In the genomic region with DNA sequence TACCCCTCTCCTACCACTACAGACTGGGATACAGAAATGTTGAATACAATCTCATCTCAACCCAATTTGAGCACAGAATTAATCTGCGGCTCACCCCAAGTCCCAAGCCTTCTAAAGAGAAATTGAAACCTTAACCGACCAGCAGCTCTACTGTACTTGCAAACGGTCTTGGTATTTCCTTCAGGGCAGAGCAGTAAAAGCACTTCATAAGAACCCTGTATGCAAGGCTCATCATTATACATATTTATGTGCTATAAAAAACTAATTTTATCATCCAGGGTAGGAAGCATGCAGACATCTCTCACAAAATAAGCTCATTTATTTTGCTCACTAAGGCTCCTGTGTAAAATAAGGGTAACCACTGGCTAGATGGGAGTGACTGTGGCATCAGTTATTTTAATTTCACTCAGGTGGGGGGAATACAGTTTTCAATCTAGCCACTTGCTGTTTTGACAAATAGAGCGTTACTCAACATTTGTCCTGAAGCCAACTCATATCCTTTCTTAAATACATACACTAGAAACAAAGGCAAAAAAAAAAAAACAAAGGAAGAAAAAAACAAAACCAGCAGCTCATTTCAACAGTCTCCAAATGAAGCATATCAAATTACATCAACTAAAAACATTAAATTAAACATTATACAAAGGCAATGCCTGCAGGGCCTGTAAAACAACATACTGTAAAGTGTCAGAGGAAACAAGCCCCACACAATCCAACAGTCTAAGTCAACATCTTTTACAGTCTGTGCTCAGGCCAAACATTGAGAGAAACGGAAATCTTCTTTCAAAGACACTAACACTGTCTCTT, we compare ENCODE assay signal across 9 cellular contexts.
DNase-seq lines count a peak whose midpoint lies in the region; ATAC-seq and TF ChIP-seq lines count a peak whose summit lies in the region.
"Had no signal": no experiment of that assay in that cellular context is flagged by ENCODE, and none has a peak within 500 bp of the region (broad histone marks: within the 10 kb centered on the region; RNA-seq: fewer than 3 reads in every experiment).

No MANE protein-coding gene starts in this region.

- H3F3A ChIP-seq in PC-9 (ENCODE audit: insufficient read depth, low read depth) = peaks cover 32% of the 10 kb centered on the region

- no TSS peak for BruUV-seq in PC-9 (replicated peaks; lab: Mats Ljungman, UMichigan)

- ATAC-seq in GM18498 (IDR thresholded peaks at IDR 0.05; ENCODE audit: unreplicated experiment) = no peak
- no peak for ATAC-seq in heart right ventricle
- no peak for ATAC-seq in HG03354 (IDR thresholded peaks at IDR 0.05; ENCODE audit: poor library complexity, severe bottlenecking, unreplicated experiment)
- no peak for ATAC-seq in activated naive CD4-positive, alpha-beta T cell treated with anti-CD3 and anti-CD28 coated beads, Interleukin-2, amount 50 U/mL, for 72 hours

- H3K4me1 ChIP-seq in HUES48 (ENCODE audit: control insufficient read depth, insufficient read depth, low read length) (peaks cover 12% of the 10 kb centered on the region), PC-9 (replicated peaks; ENCODE audit: insufficient read depth) (peaks cover 34% of the 10 kb centered on the region), heart right ventricle (peaks cover 0 to 26% (median 8%) of the 10 kb centered on the region in 9 donors)

- H3K36me3 ChIP-seq in HUES48 (ENCODE audit: control insufficient read depth, insufficient read depth, low read length) (peaks cover 6% of the 10 kb centered on the region; the same call in 1 of the 2 replicates), PC-9 (ENCODE audit: low read depth) (no peaks in the 10 kb centered on the region; the same call in 1 of the 2 replicates), heart right ventricle (peaks cover 0 to 36% (median 0%) of the 10 kb centered on the region in 9 donors)

- H3K9me3 ChIP-seq in HUES48 (ENCODE audit: control insufficient read depth, insufficient read depth, low read length) = no peaks in the 10 kb centered on the region
- no peaks in the 10 kb centered on the region for H3K9me3 ChIP-seq in PC-9 (ENCODE audit: insufficient read depth, low read depth)
- no peaks in the 10 kb centered on the region for H3K9me3 ChIP-seq in heart right ventricle

- intact Hi-C loops in PC-9 (cut with micrococcal nuclease; ENCODE audit: unreplicated experiment) = no loop called here
- intact Hi-C loops in heart right ventricle (cut with DNase I) = no loop called here

- no peaks in the 10 kb centered on the region for H3K36me3 Mint-ChIP-seq in activated naive CD4-positive, alpha-beta T cell treated with anti-CD3 and anti-CD28 coated beads, Interleukin-2, amount 50 U/mL, for 72 hours

- CTCF ChIA-PET in PC-9 (lab: Charles Lee) = no interaction called here

- peaks cover 17% of the 10 kb centered on the region for H4K20me1 ChIP-seq in PC-9 (ENCODE audit: insufficient read depth)

- H3K9me2 ChIP-seq in PC-9 (ENCODE audit: insufficient read depth) = no peaks in the 10 kb centered on the region

- peak overlapping the region; percentile 52 for H3K4me2 ChIP-seq in PC-9

- no peak overlapping the region for H3K27ac Mint-ChIP-seq in activated naive CD4-positive, alpha-beta T cell treated with anti-CD3 and anti-CD28 coated beads, Interleukin-2, amount 50 U/mL, for 72 hours

- TF ChIP-seq CTCF in 22Rv1 (IDR thresholded peaks at IDR 0.05) = no peak
- TF ChIP-seq CTCF in PC-9 (conservative IDR thresholded peaks at IDR 0.05) = no peak
- no peak for TF ChIP-seq CTCF in fibroblast of villous mesenchyme (IDR thresholded peaks at IDR 0.05; ENCODE audit: insufficient read depth, low read depth, low read length)
- TF ChIP-seq CTCF in heart right ventricle (IDR thresholded peaks at IDR 0.05) = no peak

- WGBS in heart right ventricle, 2 donors = 61 to 76% methylated on average over 5 of the region's 5 CpGs

- no peaks in the 10 kb centered on the region for H3K27me3 ChIP-seq in HUES48 (ENCODE audit: control insufficient read depth, insufficient read depth, low read length)
- no peaks in the 10 kb centered on the region for H3K27me3 ChIP-seq in PC-9 (ENCODE audit: insufficient read depth, low read depth)
- H3K27me3 ChIP-seq in heart right ventricle = no peaks in the 10 kb centered on the region

- H3K27ac ChIP-seq in 22Rv1 = peak overlapping the region; percentile 48
- H3K27ac ChIP-seq in HUES48 (ENCODE audit: low read depth, low read length) = no peak overlapping the region
- peak overlapping the region; percentile 18; the same call in 1 of the 2 replicates for H3K27ac ChIP-seq in PC-9
- no peak overlapping the region for H3K27ac ChIP-seq in heart right ventricle

- H2AFZ ChIP-seq in PC-9 = no peak overlapping the region

- DNase-seq in PC-9 (peak; percentile 51 to 88), fibroblast of villous mesenchyme (ENCODE audit: low read depth) (peak; percentile 73), heart right ventricle (no peak)
- no peak for DNase-seq in activated naive CD4-positive, alpha-beta T cell treated with anti-CD3 and anti-CD28 coated beads, Interleukin-2, amount 50 U/mL, for 72 hours (ENCODE audit: low spot score in 2 of 2)
- DNase-seq: stimulated activated CD4-positive, alpha-beta T cell treated with anti-CD3 and anti-CD28 coated beads, Interleukin-4, amount 100 ng/mL, for 4 hours had no signal

- POLR2A ChIA-PET in PC-9 (lab: Charles Lee; ENCODE audit: unreplicated experiment) = interaction anchor here (0.5 to 0.6 kb wide), 2 partner anchors 106 to 286 kb away, joined by 3 read pairs; no protein-coding TSS in a partner anchor

- H3K9me3 Mint-ChIP-seq in activated naive CD4-positive, alpha-beta T cell treated with anti-CD3 and anti-CD28 coated beads, Interleukin-2, amount 50 U/mL, for 72 hours = no peaks in the 10 kb centered on the region

- no peaks in the 10 kb centered on the region for H3K79me2 ChIP-seq in PC-9 (ENCODE audit: low read depth)

- H3K4me3 ChIP-seq in HUES48 (ENCODE audit: low read depth, low read length) (no peak overlapping the region), PC-9 (no peak overlapping the region), fibroblast of villous mesenchyme (ENCODE audit: low read depth, low read length) (no peak overlapping the region), heart right ventricle (no peak overlapping the region)

- peak overlapping the region; percentile 24; the same call in 1 of the 2 replicates for H3K9ac ChIP-seq in HUES48 (ENCODE audit: low read depth, low read length)

Comparison
In these comparisons a context has a peak if more than half of its experiments do, and no peak if none do; other contexts are left out.
1. H3K27ac ChIP-seq: peak in 22Rv1 (single experiment) and PC-9 (single experiment); none in HUES48 (single experiment) and heart right ventricle (0 of 10).
2. DNase-seq: peak in PC-9 (2 of 2) and fibroblast of villous mesenchyme (single experiment); none in heart right ventricle (0 of 2) and activated naive CD4-positive, alpha-beta T cell treated with anti-CD3 and anti-CD28 coated beads, Interleukin-2, amount 50 U/mL, for 72 hours (0 of 2).